ENCODE assay signal across 12 cellular contexts in genomic region chr17:81419886-81420768, GRCh38. TPM values are rescaled to one million over a fixed set of nuclear protein-coding genes. Genes with fewer than 3 reads are reported as not detected.
DNase-seq lines count a peak whose midpoint lies in the region; ATAC-seq and TF ChIP-seq lines count a peak whose summit lies in the region.
"Had no signal": no experiment of that assay in that cellular context is flagged by ENCODE, and none has a peak within 500 bp of the region (broad histone marks: within the 10 kb centered on the region; RNA-seq: fewer than 3 reads in every experiment).

No MANE protein-coding gene starts in this region.

- no peaks in the 10 kb centered on the region for H3K36me3 ChIP-seq in osteoblast (ENCODE audit: insufficient read depth, low read length)

- TF ChIP-seq CTCF in AG04449 (IDR thresholded peaks at IDR 0.05; ENCODE audit: insufficient read depth, low read length, missing control alignments) (no peak), fibroblast of villous mesenchyme (IDR thresholded peaks at IDR 0.05; ENCODE audit: insufficient read depth, low read depth, low read length) (no peak), osteoblast (IDR thresholded peaks at IDR 0.05; ENCODE audit: extremely low read depth, low read depth, low read length) (no peak)

- H3K4me2 ChIP-seq in osteoblast (ENCODE audit: insufficient read depth, low read length): peak overlapping the region; percentile 68

- no peaks in the 10 kb centered on the region for H4K20me1 ChIP-seq in osteoblast (ENCODE audit: insufficient read depth, low read length)

- peaks cover 14% of the 10 kb centered on the region for H3K79me2 ChIP-seq in osteoblast (ENCODE audit: insufficient read depth, low read length)

- POLR2A ChIA-PET in AG04449 (lab: Yijun Ruan, JAX): interaction anchor here (0.6 to 1.7 kb wide), 5 partner anchors 9 to 158 kb away, joined by 3 to 8 read pairs (median 4); partner anchors contain the start of gene BAHCC1

- ATAC-seq in SK-N-SH treated with all-trans-retinoic acid at 6 μM for 48 hours: peak; percentile 1
- ATAC-seq in esophagus mucosa: no peak
- no peak for ATAC-seq in stimulated activated naive CD8-positive, alpha-beta T cell treated with anti-CD3 and anti-CD28 coated beads, Interleukin-15, Interleukin-2, amounts not matched to agents 100 U/mL and 50 U/mL, for 24 hours
- ATAC-seq: activated CD8-positive, alpha-beta T cell treated with anti-CD3 and anti-CD28 coated beads for 36 hours; natural killer cell had no signal

- H3K4me3 ChIP-seq in AG04449 (ENCODE audit: low read depth, low read length) (peak overlapping the region; percentile 41), fibroblast of villous mesenchyme (ENCODE audit: low read depth, low read length) (peak overlapping the region; percentile 35), osteoblast (ENCODE audit: insufficient read depth, low read length) (peak overlapping the region; percentile 53)

- H3K27ac ChIP-seq in osteoblast (ENCODE audit: low read depth, low read length): peak overlapping the region; percentile 65
- H3K27ac ChIP-seq: C4-2B had no signal

- H3K9me3 ChIP-seq in osteoblast (ENCODE audit: low read depth, low read length): no peaks in the 10 kb centered on the region

- CTCF ChIA-PET in AG04449 (lab: Yijun Ruan, JAX): no interaction called here

- no peak overlapping the region for H2AFZ ChIP-seq in osteoblast (ENCODE audit: low read length)

- no peak for DNase-seq in AG04449 (ENCODE audit: low read depth, low spot score)
- peak; percentile 57 for DNase-seq in fibroblast of villous mesenchyme (ENCODE audit: low read depth)
- DNase-seq in osteoblast (ENCODE audit: insufficient read length, low spot score, missing footprints): no peak
- DNase-seq in activated naive CD4-positive, alpha-beta T cell (lab: John Stamatoyannopoulos, UW): no peak
- no peak for DNase-seq in stimulated activated naive CD8-positive, alpha-beta T cell treated with anti-CD3 and anti-CD28 coated beads, Interleukin-15, Interleukin-2, amounts not matched to agents 100 U/mL and 50 U/mL, for 24 hours
- DNase-seq in DMS114 treated with DMSO at 0.1 percent for 48 hours (lab: John Stamatoyannopoulos, UW; ENCODE audit: unreplicated experiment): no peak
- DNase-seq: activated CD8-positive, alpha-beta T cell treated with anti-CD3 and anti-CD28 coated beads for 36 hours; Kasumi-1; natural killer cell had no signal

- H3K27me3 ChIP-seq in osteoblast (ENCODE audit: insufficient read depth, low read length): no peaks in the 10 kb centered on the region

- H3K4me1 ChIP-seq in osteoblast (ENCODE audit: insufficient read depth, low read length): peaks cover 58% of the 10 kb centered on the region

TF ChIP-seq in SK-N-SH treated with all-trans-retinoic acid at 6 μM for 48 hours, 23 proteins besides CTCF, POLR2A, EP300 and RAD21:
- no peak for TF ChIP-seq PPARA (CRISPR knock-in tag; IDR thresholded peaks at IDR 0.05; ENCODE audit: borderline replicate concordance)
- TF ChIP-seq GLIS3 (CRISPR knock-in tag; IDR thresholded peaks at IDR 0.05): no peak
- TF ChIP-seq CSDC2 (CRISPR knock-in tag; IDR thresholded peaks at IDR 0.05): no peak
- no peak for TF ChIP-seq TSHZ2 (CRISPR knock-in tag; IDR thresholded peaks at IDR 0.05)
- no peak for TF ChIP-seq ARNTL (CRISPR knock-in tag; IDR thresholded peaks at IDR 0.05; ENCODE audit: borderline replicate concordance, low read depth)
- no peak for TF ChIP-seq POU6F1 (CRISPR knock-in tag; IDR thresholded peaks at IDR 0.05; ENCODE audit: borderline replicate concordance, low read depth)
- TF ChIP-seq BACH2 (CRISPR knock-in tag; IDR thresholded peaks at IDR 0.05; ENCODE audit: borderline replicate concordance): no peak
- no peak for TF ChIP-seq TCF4 (CRISPR knock-in tag; IDR thresholded peaks at IDR 0.05; ENCODE audit: borderline replicate concordance)
- no peak for TF ChIP-seq ZNF565 (CRISPR knock-in tag; conservative IDR thresholded peaks at IDR 0.05; ENCODE audit: low read depth)
- TF ChIP-seq PATZ1 (CRISPR knock-in tag; IDR thresholded peaks at IDR 0.05; ENCODE audit: borderline replicate concordance): no peak
- TF ChIP-seq SNAI2 (CRISPR knock-in tag; IDR thresholded peaks at IDR 0.05): no peak
- TF ChIP-seq RARB (CRISPR knock-in tag; IDR thresholded peaks at IDR 0.05): no peak
- no peak for TF ChIP-seq ESRRG (CRISPR knock-in tag; IDR thresholded peaks at IDR 0.05)
- TF ChIP-seq TOX (CRISPR knock-in tag; IDR thresholded peaks at IDR 0.05; ENCODE audit: borderline replicate concordance): no peak
- no peak for TF ChIP-seq ISL1 (CRISPR knock-in tag; IDR thresholded peaks at IDR 0.05)
- TF ChIP-seq OSR1 (CRISPR knock-in tag; IDR thresholded peaks at IDR 0.05): no peak

RNA-seq across cellular contexts. Expression of gene BAHCC1, which starts 24.9 kb away (rescaled TPM):
- total RNA-seq in fibroblast of villous mesenchyme (6.5 and 8.4 TPM in 2 replicates), osteoblast (11.2 and 11.5 TPM in 2 replicates), esophagus mucosa (4.2 TPM)
